ENCODE assay signal across 8 cellular contexts in the genomic region with DNA sequence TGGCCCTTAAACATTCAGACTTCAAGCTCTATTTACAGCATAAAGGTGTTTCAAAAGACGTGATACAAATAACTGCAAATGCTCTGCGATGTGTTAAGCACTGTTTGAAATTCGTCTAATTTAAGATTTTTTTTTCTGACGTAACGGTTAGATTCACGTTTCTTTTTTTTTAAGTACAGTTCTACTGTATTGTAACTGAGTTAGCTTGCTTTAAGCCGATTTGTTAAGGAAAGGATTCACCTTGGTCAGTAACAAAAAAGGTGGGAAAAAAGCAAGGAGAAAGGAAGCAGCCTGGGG. TPM values are rescaled to one million over a fixed set of nuclear protein-coding genes. Genes with fewer than 3 reads are reported as not detected.
DNase-seq lines count a peak whose midpoint lies in the region; ATAC-seq and TF ChIP-seq lines count a peak whose summit lies in the region.

No MANE protein-coding gene starts in this region.

- no peaks in the 10 kb centered on the region for H3K36me3 ChIP-seq in CD4-positive, CD25-positive, alpha-beta regulatory T cell (ENCODE audit: control insufficient read depth, insufficient read depth, low read length)
- no peaks in the 10 kb centered on the region for H3K36me3 ChIP-seq in MM.1S (replicated peaks; ENCODE audit: insufficient read depth, low read length)
- H3K36me3 ChIP-seq in endocrine pancreas (ENCODE audit: control insufficient read depth, insufficient read depth, low read length) = no peaks in the 10 kb centered on the region
- H3K36me3 ChIP-seq in osteoblast (ENCODE audit: insufficient read depth, low read length) = no peaks in the 10 kb centered on the region

- no peaks in the 10 kb centered on the region for H3K9me3 ChIP-seq in CD4-positive, CD25-positive, alpha-beta regulatory T cell (ENCODE audit: control insufficient read depth in 2 of 2, low read length in 2 of 2)
- H3K9me3 ChIP-seq in MM.1S (replicated peaks; ENCODE audit: insufficient read depth, low read length) (no peaks in the 10 kb centered on the region), endocrine pancreas (ENCODE audit: control insufficient read depth, low read length) (no peaks in the 10 kb centered on the region), osteoblast (ENCODE audit: low read depth, low read length) (no peaks in the 10 kb centered on the region)

- peak overlapping the region; percentile 45 for H3K9ac ChIP-seq in MM.1S (ENCODE audit: low read length)
- peak overlapping the region; percentile 67 for H3K9ac ChIP-seq in endocrine pancreas (ENCODE audit: control insufficient read depth, insufficient read depth, low read length)

- H4K20me1 ChIP-seq in MM.1S (ENCODE audit: insufficient read depth, low read length) (no peaks in the 10 kb centered on the region), osteoblast (ENCODE audit: insufficient read depth, low read length) (no peaks in the 10 kb centered on the region)

- H2AFZ ChIP-seq in MM.1S (ENCODE audit: low read length) (peak overlapping the region; percentile 83), osteoblast (ENCODE audit: low read length) (peak overlapping the region; percentile 94)

- H3K27me3 Mint-ChIP-seq in CD4-positive, CD25-positive, alpha-beta regulatory T cell = peaks cover 36% of the 10 kb centered on the region

- no peaks in the 10 kb centered on the region for H3K36me3 Mint-ChIP-seq in CD4-positive, CD25-positive, alpha-beta regulatory T cell

- peaks cover 0 to 2% (median 0%) of the 10 kb centered on the region in 7 donors for H3K9me3 Mint-ChIP-seq in CD4-positive, CD25-positive, alpha-beta regulatory T cell

- no peaks in the 10 kb centered on the region for H3K79me2 ChIP-seq in MM.1S (ENCODE audit: low read length)
- H3K79me2 ChIP-seq in osteoblast (ENCODE audit: insufficient read depth, low read length) = no peaks in the 10 kb centered on the region

- H3K4me3 Mint-ChIP-seq in CD4-positive, CD25-positive, alpha-beta regulatory T cell = peak overlapping the region; percentile 83 to 93 (median 90)

- ATAC-seq in CD4-positive, CD25-positive, alpha-beta regulatory T cell (ENCODE audit: low read depth in 2 of 2) = no peak
- ATAC-seq in GM19328 (IDR thresholded peaks at IDR 0.05; ENCODE audit: unreplicated experiment) = no peak
- ATAC-seq in HG03342 (IDR thresholded peaks at IDR 0.05; ENCODE audit: unreplicated experiment) = no peak

- H3F3A ChIP-seq in MM.1S (ENCODE audit: insufficient read depth, low read length) = no peaks in the 10 kb centered on the region

- H3K4me2 ChIP-seq in MM.1S (ENCODE audit: low read depth, low read length) (peak overlapping the region; percentile 75), osteoblast (ENCODE audit: insufficient read depth, low read length) (peak overlapping the region; percentile 77)

- TF ChIP-seq CTCF in MM.1S (IDR thresholded peaks at IDR 0.05; ENCODE audit: low read length) = no peak
- TF ChIP-seq CTCF in osteoblast (IDR thresholded peaks at IDR 0.05; ENCODE audit: extremely low read depth, low read depth, low read length) = no peak

- peak overlapping the region in 1 of 3 donors; percentile 68 for H3K27ac Mint-ChIP-seq in CD4-positive, CD25-positive, alpha-beta regulatory T cell

- no peak overlapping the region for H3K4me3 ChIP-seq in CD4-positive, CD25-positive, alpha-beta regulatory T cell (ENCODE audit: low read depth, low read length)
- peak overlapping the region; percentile 62 for H3K4me3 ChIP-seq in MM.1S (ENCODE audit: low read length)
- peak overlapping the region; percentile 27 for H3K4me3 ChIP-seq in endocrine pancreas (ENCODE audit: control insufficient read depth, insufficient read depth, low read length)
- H3K4me3 ChIP-seq in osteoblast (ENCODE audit: insufficient read depth, low read length) = peak overlapping the region; percentile 72

- H3K27me3 ChIP-seq in CD4-positive, CD25-positive, alpha-beta regulatory T cell (ENCODE audit: control insufficient read depth, insufficient read depth, low read length) = peaks cover 17% of the 10 kb centered on the region
- H3K27me3 ChIP-seq in MM.1S (replicated peaks; ENCODE audit: insufficient read depth, low read length) = peaks cover 31% of the 10 kb centered on the region
- no peaks in the 10 kb centered on the region for H3K27me3 ChIP-seq in endocrine pancreas (ENCODE audit: control insufficient read depth, insufficient read depth, low read length)
- H3K27me3 ChIP-seq in osteoblast (ENCODE audit: insufficient read depth, low read length) = peaks cover 47% of the 10 kb centered on the region

- peaks cover 34% of the 10 kb centered on the region for H3K4me1 ChIP-seq in CD4-positive, CD25-positive, alpha-beta regulatory T cell (ENCODE audit: control insufficient read depth, insufficient read depth, low read length, poor library complexity, severe bottlenecking)
- H3K4me1 ChIP-seq in MM.1S (ENCODE audit: low read length) (no peaks in the 10 kb centered on the region), endocrine pancreas (ENCODE audit: control insufficient read depth, insufficient read depth, low read length) (no peaks in the 10 kb centered on the region), osteoblast (ENCODE audit: insufficient read depth, low read length) (peaks cover 5% of the 10 kb centered on the region)

- no peak for DNase-seq in CD4-positive, CD25-positive, alpha-beta regulatory T cell
- no peak for DNase-seq in MM.1S
- no peak for DNase-seq in osteoblast (ENCODE audit: insufficient read length, low spot score, missing footprints)
- no peak for DNase-seq in NCI-H1436 (lab: John Stamatoyannopoulos, UW)
- no peak for DNase-seq in NCI-H1105 treated with DMSO at 0.1 percent for 48 hours (lab: John Stamatoyannopoulos, UW)

- no peak overlapping the region for H3K27ac ChIP-seq in CD4-positive, CD25-positive, alpha-beta regulatory T cell (ENCODE audit: insufficient read depth, low read length, poor library complexity, severe bottlenecking)
- H3K27ac ChIP-seq in MM.1S (ENCODE audit: low read length) (no peak overlapping the region), osteoblast (ENCODE audit: low read depth, low read length) (no peak overlapping the region)

- H3K9me2 ChIP-seq in MM.1S (replicated peaks; ENCODE audit: insufficient read depth, low read length) = no peaks in the 10 kb centered on the region

- H3K4me1 Mint-ChIP-seq in CD4-positive, CD25-positive, alpha-beta regulatory T cell = peaks cover 0 to 31% (median 2%) of the 10 kb centered on the region in 4 donors

RNA-seq across cellular contexts. Expression of gene MAPT, which starts 0.7 kb away (rescaled TPM):
- total RNA-seq in CD4-positive, CD25-positive, alpha-beta regulatory T cell = 0.69 TPM
- under 1 TPM in 2 of 4 donors, not detected in 2; 0.05 to 0.16 TPM for polyA plus RNA-seq in CD4-positive, CD25-positive, alpha-beta regulatory T cell
- 0.29 and 0.36 TPM in 2 replicates for total RNA-seq in osteoblast

RNA-seq across cellular contexts. Expression of gene SPPL2C, which starts 49.0 kb away (rescaled TPM):
- not detected for total RNA-seq in CD4-positive, CD25-positive, alpha-beta regulatory T cell
- polyA plus RNA-seq in CD4-positive, CD25-positive, alpha-beta regulatory T cell = not detected
- total RNA-seq in osteoblast = not detected in 2 replicates
